Comparison of ENCODE assay signal across 8 cellular contexts in genomic region chr3:39406368-39407258, GRCh38. TPM values are rescaled to one million over a fixed set of nuclear protein-coding genes. Genes with fewer than 3 reads are reported as not detected.
DNase-seq lines count a peak whose midpoint lies in the region; ATAC-seq, FAIRE-seq and TF ChIP-seq lines count a peak whose summit lies in the region.

TSS of gene RPSA (plus strand) at chr3:39406720. CDS start at chr3:39407654, 934 bp downstream.

- H4K8ac ChIP-seq in H9 (replicated peaks; ENCODE audit: insufficient read length, low read depth, low read length), result no peak within 1 kb of the TSS

- DNase-seq in H9 (peak; percentile 97), M059J (ENCODE audit: low read depth) (peak; percentile 94), SHP77 (lab: John Stamatoyannopoulos, UW) (peak; percentile 91 to 95), fibroblast of pulmonary artery (ENCODE audit: low read depth) (peak; percentile 98)
- peak; percentile 95 for DNase-seq in activated effector memory CD4-positive, alpha-beta T cell treated with Interleukin-2 at 50 U/mL for 16 hours
- DNase-seq in natural killer cell treated with Interleukin-12 subunit alpha and Interleukin-12 subunit beta and Interleukin-15 and Interleukin-18, amount 100 ng/mL, for 72 hours (ENCODE audit: low spot score), result peak; percentile 97
- peak; percentile 94 for DNase-seq in stimulated activated naive CD8-positive, alpha-beta T cell treated with anti-CD3 and anti-CD28 coated beads, Interleukin-15, Interleukin-2, amounts not matched to agents 100 U/mL and 50 U/mL, for 24 hours

- no peak within 1 kb of the TSS for H3K56ac ChIP-seq in H9 (ENCODE audit: insufficient read length, low read depth, low read length)

- H3K79me2 ChIP-seq in H9 (ENCODE audit: insufficient read depth, low read length), result peaks cover 12% of the 10 kb centered on the region; the same call in 1 of the 2 replicates

- ATAC-seq in natural killer cell treated with Interleukin-12 subunit alpha and Interleukin-12 subunit beta and Interleukin-15 and Interleukin-18, amount 100 ng/mL, for 72 hours, result peak; percentile 95 to 98
- peak; percentile 97 for ATAC-seq in stimulated activated naive CD8-positive, alpha-beta T cell treated with anti-CD3 and anti-CD28 coated beads, Interleukin-15, Interleukin-2, amounts not matched to agents 100 U/mL and 50 U/mL, for 24 hours

- peak within 1 kb of the TSS; percentile 91 for H3K4me2 ChIP-seq in H9 (ENCODE audit: insufficient read depth, insufficient read length, low read length)

- H3K4me1 ChIP-seq in H9 (ENCODE audit: insufficient read depth, low read length), result peaks cover 3% of the 10 kb centered on the region

- H3K4me3 ChIP-seq in fibroblast of pulmonary artery (replicated peaks; ENCODE audit: low read depth, low read length), result peak within 1 kb of the TSS; percentile 78

- H2AK5ac ChIP-seq in H9 (ENCODE audit: insufficient read length, low read length), result no peak within 1 kb of the TSS

- no peak within 1 kb of the TSS; the same call in 1 of the 2 replicates for H3K4ac ChIP-seq in H9 (ENCODE audit: low read depth, low read length)

- peak within 1 kb of the TSS; percentile 99 to 100 (median 99) for H3K27ac Mint-ChIP-seq in H9
- H3K27ac Mint-ChIP-seq in natural killer cell treated with Interleukin-12 subunit alpha and Interleukin-12 subunit beta and Interleukin-15 and Interleukin-18, amount 100 ng/mL, for 72 hours, result peak within 1 kb of the TSS; percentile 94 to 97

- peak within 1 kb of the TSS; percentile 80 for H3K9ac ChIP-seq in H9 (ENCODE audit: extremely low read depth, insufficient read length, low read length)

- H3K23me2 ChIP-seq in H9 (ENCODE audit: insufficient read length, low read depth, low read length, poor library complexity, severe bottlenecking), result peaks cover 9% of the 10 kb centered on the region

- FAIRE-seq in G401.6 (lab: Jason Lieb, UNC), result peak; percentile 98

- H3K23ac ChIP-seq in H9 (ENCODE audit: insufficient read length, low read depth, low read length), result no peak within 1 kb of the TSS

- peak within 1 kb of the TSS; percentile 89 for H3K18ac ChIP-seq in H9 (ENCODE audit: insufficient read length, low read depth, low read length)

- peak within 1 kb of the TSS; percentile 41 for H3K27ac ChIP-seq in H9 (ENCODE audit: insufficient read length, low read depth, low read length)

- no peak within 1 kb of the TSS for H3T11ph ChIP-seq in H9 (ENCODE audit: low read length)

- H2BK15ac ChIP-seq in H9 (ENCODE audit: low read depth, low read length), result no peak within 1 kb of the TSS

- no peak within 1 kb of the TSS for H2AFZ ChIP-seq in H9 (ENCODE audit: low read length)

- no peak within 1 kb of the TSS for H2BK20ac ChIP-seq in H9 (ENCODE audit: low read depth, low read length, poor library complexity, severe bottlenecking)

- TF ChIP-seq CTCF in H9 (conservative IDR thresholded peaks at IDR 0.05), result peak; percentile 27; the same call in 2 of the 3 replicates
- TF ChIP-seq CTCF in fibroblast of pulmonary artery (IDR thresholded peaks at IDR 0.05; ENCODE audit: low read length, missing control alignments), result peak; percentile 22

- peak within 1 kb of the TSS; percentile 70 for H3K14ac ChIP-seq in H9 (ENCODE audit: insufficient read depth, low read length)

- peaks cover 5% of the 10 kb centered on the region for H3K27me3 Mint-ChIP-seq in H9 (ENCODE audit: low read depth)
- no peaks in the 10 kb centered on the region for H3K27me3 Mint-ChIP-seq in natural killer cell treated with Interleukin-12 subunit alpha and Interleukin-12 subunit beta and Interleukin-15 and Interleukin-18, amount 100 ng/mL, for 72 hours

- no peaks in the 10 kb centered on the region; a peak in 1 of 5 replicates for H3K9me3 Mint-ChIP-seq in H9
- no peaks in the 10 kb centered on the region for H3K9me3 Mint-ChIP-seq in natural killer cell treated with Interleukin-12 subunit alpha and Interleukin-12 subunit beta and Interleukin-15 and Interleukin-18, amount 100 ng/mL, for 72 hours

- H3K4me1 Mint-ChIP-seq in H9, result peaks cover 39 to 45% of the 10 kb centered on the region in 2 experiments
- H3K4me1 Mint-ChIP-seq in natural killer cell treated with Interleukin-12 subunit alpha and Interleukin-12 subunit beta and Interleukin-15 and Interleukin-18, amount 100 ng/mL, for 72 hours (ENCODE audit: low read depth in 2 of 2), result peaks cover 35 to 46% of the 10 kb centered on the region in 2 donors

- H3K79me1 ChIP-seq in H9 (ENCODE audit: insufficient read depth, low read depth, low read length, poor library complexity, severe bottlenecking), result no peaks in the 10 kb centered on the region

- peak within 1 kb of the TSS; percentile 92 for H3K4me3 Mint-ChIP-seq in H9
- H3K4me3 Mint-ChIP-seq in natural killer cell treated with Interleukin-12 subunit alpha and Interleukin-12 subunit beta and Interleukin-15 and Interleukin-18, amount 100 ng/mL, for 72 hours, result peak within 1 kb of the TSS; percentile 87

- H3K9me3 ChIP-seq in H9 (ENCODE audit: control insufficient read depth, low read depth, low read length), result no peaks in the 10 kb centered on the region

- H2BK12ac ChIP-seq in H9 (ENCODE audit: insufficient read length, low read depth, low read length), result no peak within 1 kb of the TSS

- no peak within 1 kb of the TSS for H4K5ac ChIP-seq in H9 (ENCODE audit: insufficient read length, low read depth, low read length)

- no peak within 1 kb of the TSS for H2BK5ac ChIP-seq in H9 (ENCODE audit: insufficient read length, low read length)

- H2BK120ac ChIP-seq in H9 (ENCODE audit: low read depth, low read length, poor library complexity, severe bottlenecking), result no peak within 1 kb of the TSS

- peaks cover 41 to 50% (median 50%) of the 10 kb centered on the region in 3 experiments for H3K36me3 Mint-ChIP-seq in H9 (ENCODE audit: insufficient read depth in 1 of 3, low read depth in 3 of 3)
- peaks cover 28% of the 10 kb centered on the region for H3K36me3 Mint-ChIP-seq in natural killer cell treated with Interleukin-12 subunit alpha and Interleukin-12 subunit beta and Interleukin-15 and Interleukin-18, amount 100 ng/mL, for 72 hours

- no peaks in the 10 kb centered on the region for H3K27me3 ChIP-seq in H9 (ENCODE audit: insufficient read depth, low read length)

- H4K91ac ChIP-seq in H9 (ENCODE audit: insufficient read length, low read depth, low read length), result no peak within 1 kb of the TSS

- WGBS in H9 (ENCODE audit: extremely low coverage, insufficient read length, low lambda C conversion rate), result no CpG with 5 or more reads among the region's 63 CpGs

- H4K20me1 ChIP-seq in H9 (ENCODE audit: control insufficient read depth, insufficient read depth, insufficient read length), result no peaks in the 10 kb centered on the region

RNA-seq across cellular contexts. Expression of gene RPSA, which starts in this region (rescaled TPM):
- 2,077 and 2,145 TPM in 2 replicates for total RNA-seq in H9 (2021)
- 933 and 1,152 TPM in 2 replicates for total RNA-seq in M059J (2014; rRNA removed; shearing (Covaris generic))
- total RNA-seq in natural killer cell treated with Interleukin-12 subunit alpha and Interleukin-12 subunit beta and Interleukin-15 and Interleukin-18, amount 100 ng/mL, for 72 hours, result 1,000 to 10,000 TPM; 1,441 to 1,468 TPM

Comparison
In these comparisons a context has a peak if more than half of its experiments do, and no peak if none do; other contexts are left out.
1. Peak in every context shown above with its lines: DNase-seq, ATAC-seq, H3K4me3 ChIP-seq and H3K27ac ChIP-seq.